Comparison of ENCODE assay signal across 1 cellular context in the genomic region with DNA sequence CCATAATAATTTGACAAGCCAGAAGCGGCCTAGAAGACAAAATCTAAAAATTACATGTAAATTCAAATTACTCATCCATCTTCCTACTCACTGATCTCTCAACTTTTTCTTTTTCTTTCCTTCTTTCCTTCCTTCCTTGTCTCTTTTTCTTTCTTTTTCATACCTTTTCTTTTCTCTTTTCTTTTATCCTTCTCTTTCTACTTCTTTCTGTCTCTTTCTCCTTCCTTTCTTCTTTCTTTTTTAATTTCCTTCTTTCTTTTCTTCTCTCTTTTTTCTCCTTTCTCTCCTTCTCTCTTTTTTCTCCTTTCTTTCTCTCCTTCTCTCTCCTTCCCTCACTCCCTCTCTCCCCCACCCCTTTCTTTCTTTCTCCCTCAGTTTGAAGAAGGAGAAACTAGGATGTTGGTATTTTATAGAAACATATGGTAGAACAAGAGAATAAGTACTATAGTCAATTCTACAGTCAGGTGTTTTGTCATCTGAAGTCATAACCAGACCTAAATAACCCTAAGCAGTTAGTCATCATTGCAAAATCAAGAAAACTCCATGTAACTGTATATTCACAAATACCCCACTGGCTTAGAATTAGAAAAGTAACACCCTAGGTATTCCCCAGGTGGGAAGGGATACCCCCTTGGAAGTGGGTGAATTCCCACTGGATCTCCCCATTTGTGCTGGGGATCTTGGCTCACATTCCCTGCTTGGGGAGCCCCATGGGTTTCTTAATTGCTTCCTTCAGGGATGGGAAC.
TF ChIP-seq lines count a peak whose summit lies in the region.

No MANE protein-coding gene starts in this region.

TF ChIP-seq in GM23338, 12 proteins besides CTCF, POLR2A, EP300 and RAD21 (continued from another document):
- TF ChIP-seq, protein P1, sequence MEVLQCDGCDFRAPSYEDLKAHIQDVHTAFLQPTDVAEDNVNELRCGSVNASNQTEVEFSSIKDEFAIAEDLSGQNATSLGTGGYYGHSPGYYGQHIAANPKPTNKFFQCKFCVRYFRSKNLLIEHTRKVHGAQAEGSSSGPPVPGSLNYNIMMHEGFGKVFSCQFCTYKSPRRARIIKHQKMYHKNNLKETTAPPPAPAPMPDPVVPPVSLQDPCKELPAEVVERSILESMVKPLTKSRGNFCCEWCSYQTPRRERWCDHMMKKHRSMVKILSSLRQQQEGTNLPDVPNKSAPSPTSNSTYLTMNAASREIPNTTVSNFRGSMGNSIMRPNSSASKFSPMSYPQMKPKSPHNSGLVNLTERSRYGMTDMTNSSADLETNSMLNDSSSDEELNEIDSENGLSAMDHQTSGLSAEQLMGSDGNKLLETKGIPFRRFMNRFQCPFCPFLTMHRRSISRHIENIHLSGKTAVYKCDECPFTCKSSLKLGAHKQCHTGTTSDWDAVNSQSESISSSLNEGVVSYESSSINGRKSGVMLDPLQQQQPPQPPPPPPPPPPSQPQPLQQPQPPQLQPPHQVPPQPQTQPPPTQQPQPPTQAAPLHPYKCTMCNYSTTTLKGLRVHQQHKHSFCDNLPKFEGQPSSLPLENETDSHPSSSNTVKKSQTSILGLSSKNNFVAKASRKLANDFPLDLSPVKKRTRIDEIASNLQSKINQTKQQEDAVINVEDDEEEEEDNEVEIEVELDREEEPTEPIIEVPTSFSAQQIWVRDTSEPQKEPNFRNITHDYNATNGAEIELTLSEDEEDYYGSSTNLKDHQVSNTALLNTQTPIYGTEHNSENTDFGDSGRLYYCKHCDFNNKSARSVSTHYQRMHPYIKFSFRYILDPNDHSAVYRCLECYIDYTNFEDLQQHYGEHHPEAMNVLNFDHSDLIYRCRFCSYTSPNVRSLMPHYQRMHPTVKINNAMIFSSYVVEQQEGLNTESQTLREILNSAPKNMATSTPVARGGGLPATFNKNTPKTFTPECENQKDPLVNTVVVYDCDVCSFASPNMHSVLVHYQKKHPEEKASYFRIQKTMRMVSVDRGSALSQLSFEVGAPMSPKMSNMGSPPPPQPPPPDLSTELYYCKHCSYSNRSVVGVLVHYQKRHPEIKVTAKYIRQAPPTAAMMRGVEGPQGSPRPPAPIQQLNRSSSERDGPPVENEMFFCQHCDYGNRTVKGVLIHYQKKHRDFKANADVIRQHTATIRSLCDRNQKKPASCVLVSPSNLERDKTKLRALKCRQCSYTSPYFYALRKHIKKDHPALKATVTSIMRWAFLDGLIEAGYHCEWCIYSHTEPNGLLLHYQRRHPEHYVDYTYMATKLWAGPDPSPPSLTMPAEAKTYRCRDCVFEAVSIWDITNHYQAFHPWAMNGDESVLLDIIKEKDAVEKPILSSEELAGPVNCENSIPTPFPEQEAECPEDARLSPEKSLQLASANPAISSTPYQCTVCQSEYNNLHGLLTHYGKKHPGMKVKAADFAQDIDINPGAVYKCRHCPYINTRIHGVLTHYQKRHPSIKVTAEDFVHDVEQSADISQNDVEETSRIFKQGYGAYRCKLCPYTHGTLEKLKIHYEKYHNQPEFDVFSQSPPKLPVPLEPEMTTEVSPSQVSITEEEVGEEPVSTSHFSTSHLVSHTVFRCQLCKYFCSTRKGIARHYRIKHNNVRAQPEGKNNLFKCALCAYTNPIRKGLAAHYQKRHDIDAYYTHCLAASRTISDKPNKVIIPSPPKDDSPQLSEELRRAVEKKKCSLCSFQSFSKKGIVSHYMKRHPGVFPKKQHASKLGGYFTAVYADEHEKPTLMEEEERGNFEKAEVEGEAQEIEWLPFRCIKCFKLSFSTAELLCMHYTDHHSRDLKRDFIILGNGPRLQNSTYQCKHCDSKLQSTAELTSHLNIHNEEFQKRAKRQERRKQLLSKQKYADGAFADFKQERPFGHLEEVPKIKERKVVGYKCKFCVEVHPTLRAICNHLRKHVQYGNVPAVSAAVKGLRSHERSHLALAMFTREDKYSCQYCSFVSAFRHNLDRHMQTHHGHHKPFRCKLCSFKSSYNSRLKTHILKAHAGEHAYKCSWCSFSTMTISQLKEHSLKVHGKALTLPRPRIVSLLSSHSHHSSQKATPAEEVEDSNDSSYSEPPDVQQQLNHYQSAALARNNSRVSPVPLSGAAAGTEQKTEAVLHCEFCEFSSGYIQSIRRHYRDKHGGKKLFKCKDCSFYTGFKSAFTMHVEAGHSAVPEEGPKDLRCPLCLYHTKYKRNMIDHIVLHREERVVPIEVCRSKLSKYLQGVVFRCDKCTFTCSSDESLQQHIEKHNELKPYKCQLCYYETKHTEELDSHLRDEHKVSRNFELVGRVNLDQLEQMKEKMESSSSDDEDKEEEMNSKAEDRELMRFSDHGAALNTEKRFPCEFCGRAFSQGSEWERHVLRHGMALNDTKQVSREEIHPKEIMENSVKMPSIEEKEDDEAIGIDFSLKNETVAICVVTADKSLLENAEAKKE (CRISPR knock-in tag; IDR thresholded peaks at IDR 0.05): no peak
- TF ChIP-seq, protein P2, sequence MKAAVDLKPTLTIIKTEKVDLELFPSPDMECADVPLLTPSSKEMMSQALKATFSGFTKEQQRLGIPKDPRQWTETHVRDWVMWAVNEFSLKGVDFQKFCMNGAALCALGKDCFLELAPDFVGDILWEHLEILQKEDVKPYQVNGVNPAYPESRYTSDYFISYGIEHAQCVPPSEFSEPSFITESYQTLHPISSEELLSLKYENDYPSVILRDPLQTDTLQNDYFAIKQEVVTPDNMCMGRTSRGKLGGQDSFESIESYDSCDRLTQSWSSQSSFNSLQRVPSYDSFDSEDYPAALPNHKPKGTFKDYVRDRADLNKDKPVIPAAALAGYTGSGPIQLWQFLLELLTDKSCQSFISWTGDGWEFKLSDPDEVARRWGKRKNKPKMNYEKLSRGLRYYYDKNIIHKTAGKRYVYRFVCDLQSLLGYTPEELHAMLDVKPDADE (IDR thresholded peaks at IDR 0.05): no peak
- no peak for TF ChIP-seq ZNF331 (CRISPR knock-in tag; IDR thresholded peaks at IDR 0.05; ENCODE audit: low read depth)
- TF ChIP-seq EZH2phosphoT487 (IDR thresholded peaks at IDR 0.05; ENCODE audit: unreplicated experiment): no peak
- TF ChIP-seq EZH2 (IDR thresholded peaks at IDR 0.05; ENCODE audit: low read depth, unreplicated experiment): no peak
- TF ChIP-seq NANOG (IDR thresholded peaks at IDR 0.05; ENCODE audit: borderline replicate concordance): no peak
- no peak for TF ChIP-seq CREB1 (CRISPR knock-in tag; IDR thresholded peaks at IDR 0.05; ENCODE audit: low read depth)
